31 cellular contexts compared by ENCODE assay signal in genomic region chr11:34602245-34602644, GRCh38. TPM values are rescaled to one million over a fixed set of nuclear protein-coding genes. Genes with fewer than 3 reads are reported as not detected.
DNase-seq lines count a peak whose midpoint lies in the region; ATAC-seq, FAIRE-seq and TF ChIP-seq lines count a peak whose summit lies in the region.
"Had no signal": no experiment of that assay in that cellular context is flagged by ENCODE, and none has a peak within 500 bp of the region (broad histone marks: within the 10 kb centered on the region; RNA-seq: fewer than 3 reads in every experiment).

No MANE protein-coding gene starts in this region.

- H3K36me3 Mint-ChIP-seq in Calu3 (ENCODE audit: insufficient read depth, unreplicated experiment) (peaks cover 36% of the 10 kb centered on the region), natural killer cell (no peaks in the 10 kb centered on the region)
- H3K36me3 Mint-ChIP-seq: CD4-positive, alpha-beta memory T cell had no signal

- peak; percentile 3 to 27 (median 20) for ATAC-seq in pancreas
- ATAC-seq in natural killer cell = no peak
- ATAC-seq: left cardiac atrium, PC-3 had no signal

- no peak for TF ChIP-seq POLR2A in Peyer's patch (IDR thresholded peaks at IDR 0.05)

- peaks cover 0 to 59% (median 2%) of the 10 kb centered on the region in 4 donors for H3K4me1 ChIP-seq in Peyer's patch
- H3K4me1 ChIP-seq in pancreas = peaks cover 44 to 50% (median 44%) of the 10 kb centered on the region in 3 donors

- H3K9me3 ChIP-seq in Peyer's patch (no peaks in the 10 kb centered on the region), pancreas (no peaks in the 10 kb centered on the region)
- H3K9me3 ChIP-seq: right atrium auricular region had no signal

- DNase-seq in Calu3 (peak; percentile 66), Peyer's patch (peak in 1 of 3 donors; percentile 62), epithelial cell of prostate (ENCODE audit: low read depth, low spot score) (no peak), pancreas (peak in 4 of 6 donors; percentile 35 to 61 (median 50)), NCI-H226 (no peak), NCI-H82 treated with DMSO at 0.1 percent for 48 hours (lab: John Stamatoyannopoulos, UW; ENCODE audit: unreplicated experiment) (no peak), natural killer cell (no peak)
- DNase-seq: activated CD4-positive, alpha-beta memory T cell treated with anti-CD3 and anti-CD28 coated beads, Interleukin-2, amount 10 ng/mL, durations not matched to agents 7 days and 5 days; activated CD8-positive, alpha-beta memory T cell treated with anti-CD3 and anti-CD28 coated beads, Interleukin-2, amount 50 U/mL, for 48 hours; activated naive CD4-positive, alpha-beta T cell treated with Interleukin-2 at 50 U/mL for 16 hours; CD4-positive, alpha-beta memory T cell; EL; GOT3; hippocampal formation; left cardiac atrium; NCI-H1048; NCI-H2029; NCI-H526; PC-3; SHP77; stimulated activated CD4-positive, alpha-beta T cell treated with anti-CD3 and anti-CD28 coated beads, Interleukin-1b, Interleukin-23, amount 100 ng/mL, for 48 hours; stimulated activated naive CD4-positive, alpha-beta T cell treated with Interleukin-2 at 50 U/mL for 16 hours; T-helper 2 cell had no signal

- H3K27ac Mint-ChIP-seq in Calu3 (ENCODE audit: unreplicated experiment) (peak overlapping the region; percentile 81), natural killer cell (no peak overlapping the region)
- H3K27ac Mint-ChIP-seq: activated CD4-positive, alpha-beta memory T cell treated with anti-CD3 and anti-CD28 coated beads, Interleukin-2, amount 10 ng/mL, durations not matched to agents 7 days and 5 days; activated T-helper 1 cell treated with anti-CD3 and anti-CD28 coated beads, Interleukin-12 subunit alpha, Interleukin-12 subunit beta, Interleukin-2, Interleukin-4 antibody, amounts not matched to agents 30 ng/mL and 10 ng/mL and 1 ng/mL, durations not matched to agents 14 hours and 24 hours and 36 hours; CD4-positive, alpha-beta memory T cell had no signal

- H3K27ac ChIP-seq in Peyer's patch = peak overlapping the region in 3 of 4 donors; percentile 19 to 88 (median 87)
- H3K27ac ChIP-seq in epithelial cell of prostate = peak overlapping the region; percentile 100
- peak overlapping the region in 3 of 4 donors; percentile 62 to 93 (median 88) for H3K27ac ChIP-seq in pancreas
- H3K27ac ChIP-seq: HL-60, right atrium auricular region had no signal

- no TSS peak for BruUV-seq in Calu3 (replicated peaks; lab: Mats Ljungman, UMichigan)

- WGBS in pancreas, 2 donors = 23 to 30% methylated on average over 7 of the region's 7 CpGs

- CTCF ChIA-PET in Calu3 (lab: Charles Lee) = interaction anchor here (1.6 to 2.0 kb wide), 2 partner anchors 41 to 52 kb away, joined by 3 to 11 read pairs; no protein-coding TSS in a partner anchor

- no peaks in the 10 kb centered on the region for H3K27me3 Mint-ChIP-seq in Calu3 (ENCODE audit: unreplicated experiment)
- H3K27me3 Mint-ChIP-seq in natural killer cell (ENCODE audit: low read depth in 2 of 2) = peaks cover 22 to 37% of the 10 kb centered on the region in 2 donors

- H3K4me1 Mint-ChIP-seq in Calu3 (ENCODE audit: low read depth, unreplicated experiment) (peaks cover 85% of the 10 kb centered on the region), natural killer cell (peaks cover 13 to 17% of the 10 kb centered on the region in 2 donors)

- H3K4me3 ChIP-seq in Peyer's patch (no peak overlapping the region), pancreas (no peak overlapping the region)
- H3K4me3 ChIP-seq: right atrium auricular region had no signal

- no peak for FAIRE-seq in pancreas (lab: Jason Lieb, UNC)
- FAIRE-seq: endometrium, GM18507 had no signal

- intact Hi-C loops in Calu3 (cut with micrococcal nuclease; ENCODE audit: unreplicated experiment) = loop anchor here (2.0 to 5.0 kb wide), 3 partner anchors 15 to 225 kb away; no protein-coding TSS in a partner anchor
- intact Hi-C loops in pancreas (cut with DNase I) = no loop called here
- intact Hi-C loops in natural killer cell (cut with micrococcal nuclease) = no loop called here

- H3K27me3 ChIP-seq in Peyer's patch = no peaks in the 10 kb centered on the region
- no peaks in the 10 kb centered on the region for H3K27me3 ChIP-seq in pancreas
- H3K27me3 ChIP-seq: right atrium auricular region had no signal

- H3K9me3 Mint-ChIP-seq in Calu3 (ENCODE audit: low read depth, unreplicated experiment) (no peaks in the 10 kb centered on the region), natural killer cell (no peaks in the 10 kb centered on the region)
- H3K9me3 Mint-ChIP-seq: activated CD4-positive, alpha-beta memory T cell treated with anti-CD3 and anti-CD28 coated beads, Interleukin-2, amount 10 ng/mL, durations not matched to agents 7 days and 5 days; activated T-helper 1 cell treated with anti-CD3 and anti-CD28 coated beads, Interleukin-12 subunit alpha, Interleukin-12 subunit beta, Interleukin-2, Interleukin-4 antibody, amounts not matched to agents 30 ng/mL and 10 ng/mL and 1 ng/mL, durations not matched to agents 14 hours and 24 hours and 36 hours had no signal

- no peak for TF ChIP-seq CTCF in Calu3 (IDR thresholded peaks at IDR 0.05; ENCODE audit: unreplicated experiment)
- TF ChIP-seq CTCF in Peyer's patch (IDR thresholded peaks at IDR 0.05) = peak in 1 of 6 experiments; percentile 18
- no peak for TF ChIP-seq CTCF in pancreas (IDR thresholded peaks at IDR 0.05)
- TF ChIP-seq CTCF in natural killer cell (IDR thresholded peaks at IDR 0.05) = no peak

- H3K4me3 Mint-ChIP-seq in Calu3 (ENCODE audit: low read depth, unreplicated experiment) (peak overlapping the region; percentile 51), natural killer cell (no peak overlapping the region)
- H3K4me3 Mint-ChIP-seq: activated CD4-positive, alpha-beta memory T cell treated with anti-CD3 and anti-CD28 coated beads, Interleukin-2, amount 10 ng/mL, durations not matched to agents 7 days and 5 days; activated T-helper 1 cell treated with anti-CD3 and anti-CD28 coated beads, Interleukin-12 subunit alpha, Interleukin-12 subunit beta, Interleukin-2, Interleukin-4 antibody, amounts not matched to agents 30 ng/mL and 10 ng/mL and 1 ng/mL, durations not matched to agents 14 hours and 24 hours and 36 hours had no signal

- H3K36me3 ChIP-seq in Peyer's patch (no peaks in the 10 kb centered on the region), pancreas (no peaks in the 10 kb centered on the region)
- H3K36me3 ChIP-seq: right atrium auricular region had no signal

RNA-seq across cellular contexts. Expression of gene EHF, which starts 18.6 kb away (rescaled TPM):
- total RNA-seq in Calu3 (2022) = 286 and 299 TPM in 2 replicates
- 100 to 1,000 TPM in 2 of 4 donors, 10 to 100 TPM in 2; 75.9 to 143 (median 106) TPM for total RNA-seq in Peyer's patch
- 10 to 100 TPM; 22.4 to 58.2 (median 33.5) TPM for total RNA-seq in pancreas
- 10 to 100 TPM in 1 of 2 donors, 1 to 10 TPM in 1; 7.7 to 14.1 TPM for polyA plus RNA-seq in pancreas
- not detected for total RNA-seq in natural killer cell
- total RNA-seq: activated CD4-positive, alpha-beta memory T cell treated with anti-CD3 and anti-CD28 coated beads, Interleukin-2, amount 10 ng/mL, durations not matched to agents 7 days and 5 days; activated T-helper 1 cell treated with anti-CD3 and anti-CD28 coated beads, Interleukin-12 subunit alpha, Interleukin-12 subunit beta, Interleukin-2, Interleukin-4 antibody, amounts not matched to agents 30 ng/mL and 10 ng/mL and 1 ng/mL, durations not matched to agents 14 hours and 24 hours and 36 hours; CD4-positive, alpha-beta memory T cell; dermis microvascular lymphatic vessel endothelial cell; fibroblast of lung; LHCN-M2 had no signal
- polyA plus RNA-seq: CD4-positive, alpha-beta memory T cell had no signal

Comparison
In these comparisons a context has a peak if more than half of its experiments do, and no peak if none do; other contexts are left out.
1. DNase-seq: peak in Calu3 (single experiment) and pancreas (4 of 6); none in epithelial cell of prostate (single experiment), NCI-H226 (single experiment), NCI-H82 treated with DMSO at 0.1 percent for 48 hours (single experiment) and natural killer cell (single experiment).
2. ATAC-seq: peak in pancreas (4 of 4); none in natural killer cell (0 of 3).
3. RNA of gene EHF, which starts 18.6 kb away (total RNA-seq): 286 to 299 TPM in Calu3, 75.9 to 143 TPM in Peyer's patch and 22.4 to 58.2 TPM in pancreas; not detected in natural killer cell; every median in the first group is over 10 times any median in the second.
4. Peak in every context shown above with its lines, with median percentiles within 50 percentile points of each other: H3K27ac ChIP-seq.